ENCODE assay signal across 12 cellular contexts in the genomic region with DNA sequence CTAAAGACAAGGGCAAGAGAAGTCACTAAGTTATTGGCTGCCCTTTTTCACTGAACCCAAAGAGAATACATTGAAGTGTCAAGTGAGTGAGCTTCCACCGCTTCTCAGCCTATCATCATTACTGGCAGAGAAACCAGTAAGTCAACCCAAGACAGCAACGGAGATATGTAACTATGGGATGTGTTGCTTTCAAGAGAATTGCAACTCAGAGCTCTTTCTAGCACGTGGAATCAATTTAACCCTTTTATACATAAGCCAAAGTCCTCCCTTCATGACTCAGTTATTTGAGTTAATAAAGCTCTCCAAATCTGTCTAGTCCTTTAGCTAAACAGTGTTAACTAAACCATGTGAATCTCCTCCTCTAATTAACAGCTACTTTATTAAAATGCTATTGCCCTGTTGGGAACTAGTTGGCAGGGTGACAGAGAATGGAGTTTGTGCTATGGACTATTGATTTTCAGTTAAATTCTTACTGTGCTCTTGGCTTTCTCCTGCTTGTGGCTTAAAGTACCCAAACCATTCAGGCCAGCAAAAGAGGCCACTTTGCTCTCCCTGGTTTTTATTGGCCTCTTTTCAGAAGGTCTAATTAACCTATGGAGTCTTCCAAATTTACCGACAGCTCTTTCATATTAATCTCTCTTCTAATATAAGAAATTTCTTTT.
DNase-seq lines count a peak whose midpoint lies in the region; ATAC-seq and TF ChIP-seq lines count a peak whose summit lies in the region.
"Had no signal": no experiment of that assay in that cellular context is flagged by ENCODE, and none has a peak within 500 bp of the region (broad histone marks: within the 10 kb centered on the region; RNA-seq: fewer than 3 reads in every experiment).

No MANE protein-coding gene starts in this region.

- no peaks in the 10 kb centered on the region for H3K36me3 ChIP-seq in naive thymus-derived CD4-positive, alpha-beta T cell (ENCODE audit: control insufficient read depth in 2 of 3, insufficient read depth in 3 of 3, low read length in 3 of 3)
- H3K36me3 ChIP-seq: BLaER1 treated with 17β-estradiol and CSF1 and Interleukin-3, amounts not matched to agents 10 nM and 100 nM; HAP-1 had no signal

- H3K4me1 ChIP-seq in naive thymus-derived CD4-positive, alpha-beta T cell (ENCODE audit: control insufficient read depth in 2 of 2, insufficient read depth in 2 of 2, low read length in 2 of 2), result no peaks in the 10 kb centered on the region
- H3K4me1 ChIP-seq: BLaER1 treated with 17β-estradiol and CSF1 and Interleukin-3, amounts not matched to agents 10 nM and 100 nM; HAP-1 had no signal

- H3K9me3 ChIP-seq in naive thymus-derived CD4-positive, alpha-beta T cell (ENCODE audit: control insufficient read depth in 2 of 3, low read length in 3 of 3), result no peaks in the 10 kb centered on the region
- H3K9me3 ChIP-seq: HAP-1 had no signal

- DNase-seq in Caki2 (ENCODE audit: low read depth) (peak; percentile 10), NCI-H446 (lab: John Stamatoyannopoulos, UW) (peak; percentile 38 to 76), left lobe of liver (ENCODE audit: low spot score) (no peak), retinal pigment epithelial cell (ENCODE audit: low read depth) (peak; percentile 8), NCI-H2171 treated with DMSO at 0.1 percent for 48 hours (lab: John Stamatoyannopoulos, UW) (no peak)
- no peak for DNase-seq in naive thymus-derived CD4-positive, alpha-beta T cell
- DNase-seq in stimulated activated CD4-positive, alpha-beta T cell treated with anti-CD3 and anti-CD28 coated beads, Interleukin-1b, Interleukin-23, amount 100 ng/mL, for 48 hours, result no peak
- DNase-seq: CD8-positive, alpha-beta T cell; GM23248 had no signal

- CTCF ChIA-PET in naive thymus-derived CD4-positive, alpha-beta T cell (lab: Charles Lee), result no interaction called here

- H3K36me3 Mint-ChIP-seq in naive thymus-derived CD4-positive, alpha-beta T cell, result no peaks in the 10 kb centered on the region
- H3K36me3 Mint-ChIP-seq: CD8-positive, alpha-beta T cell had no signal

- intact Hi-C loops in naive thymus-derived CD4-positive, alpha-beta T cell (cut with micrococcal nuclease), result no loop called here

- H3K9me3 Mint-ChIP-seq in naive thymus-derived CD4-positive, alpha-beta T cell, result peaks cover 0 to 16% (median 2%) of the 10 kb centered on the region in 11 donors

- in situ Hi-C loops in Caki2 (cut with HindIII; ENCODE audit: low pct_unique_long_range_greater_than_20kb, low sequenced_read_pairs), result no loop called here

- TF ChIP-seq CTCF in retinal pigment epithelial cell (conservative IDR thresholded peaks at IDR 0.05; ENCODE audit: low read depth, low read length), result no peak

- H3K27me3 ChIP-seq in naive thymus-derived CD4-positive, alpha-beta T cell (ENCODE audit: control insufficient read depth in 2 of 2, insufficient read depth in 2 of 2, low read length in 2 of 2), result no peaks in the 10 kb centered on the region
- H3K27me3 ChIP-seq: BLaER1 treated with 17β-estradiol and CSF1 and Interleukin-3, amounts not matched to agents 10 nM and 100 nM had no signal

- no peaks in the 10 kb centered on the region for H3K4me1 Mint-ChIP-seq in naive thymus-derived CD4-positive, alpha-beta T cell
- H3K4me1 Mint-ChIP-seq: B cell had no signal

- H3K4me3 ChIP-seq in retinal pigment epithelial cell (ENCODE audit: low read length), result no peak overlapping the region
- no peak overlapping the region for H3K4me3 ChIP-seq in naive thymus-derived CD4-positive, alpha-beta T cell (ENCODE audit: low read length)
- H3K4me3 ChIP-seq: BLaER1 treated with 17β-estradiol and CSF1 and Interleukin-3, amounts not matched to agents 10 nM and 100 nM; GM23248; HAP-1 had no signal

- H3K27ac Mint-ChIP-seq in naive thymus-derived CD4-positive, alpha-beta T cell, result no peak overlapping the region
- H3K27ac Mint-ChIP-seq: B cell; CD8-positive, alpha-beta T cell had no signal

- POLR2A ChIA-PET in naive thymus-derived CD4-positive, alpha-beta T cell (lab: Charles Lee), result no interaction called here

- ATAC-seq in left lobe of liver, result peak; percentile 90
- no peak for ATAC-seq in naive thymus-derived CD4-positive, alpha-beta T cell
- ATAC-seq: CD8-positive, alpha-beta T cell had no signal

- H3K27ac ChIP-seq in naive thymus-derived CD4-positive, alpha-beta T cell (ENCODE audit: low read depth, low read length), result no peak overlapping the region
- H3K27ac ChIP-seq: BLaER1 treated with 17β-estradiol and CSF1 and Interleukin-3, amounts not matched to agents 10 nM and 100 nM; GM23248 had no signal

- no peak overlapping the region for H3K4me3 Mint-ChIP-seq in naive thymus-derived CD4-positive, alpha-beta T cell
- H3K4me3 Mint-ChIP-seq: B cell; CD8-positive, alpha-beta T cell had no signal

- no peaks in the 10 kb centered on the region for H3K27me3 Mint-ChIP-seq in naive thymus-derived CD4-positive, alpha-beta T cell
- H3K27me3 Mint-ChIP-seq: B cell had no signal

Comparison
In these comparisons a context has a peak if more than half of its experiments do, and no peak if none do; other contexts are left out.
1. DNase-seq: peak in Caki2 (single experiment), NCI-H446 (2 of 2) and retinal pigment epithelial cell (single experiment); none in left lobe of liver (single experiment), naive thymus-derived CD4-positive, alpha-beta T cell (0 of 9), NCI-H2171 treated with DMSO at 0.1 percent for 48 hours (single experiment) and stimulated activated CD4-positive, alpha-beta T cell treated with anti-CD3 and anti-CD28 coated beads, Interleukin-1b, Interleukin-23, amount 100 ng/mL, for 48 hours (single experiment).